ENCODE assay signal across 1 cellular context in the genomic region with DNA sequence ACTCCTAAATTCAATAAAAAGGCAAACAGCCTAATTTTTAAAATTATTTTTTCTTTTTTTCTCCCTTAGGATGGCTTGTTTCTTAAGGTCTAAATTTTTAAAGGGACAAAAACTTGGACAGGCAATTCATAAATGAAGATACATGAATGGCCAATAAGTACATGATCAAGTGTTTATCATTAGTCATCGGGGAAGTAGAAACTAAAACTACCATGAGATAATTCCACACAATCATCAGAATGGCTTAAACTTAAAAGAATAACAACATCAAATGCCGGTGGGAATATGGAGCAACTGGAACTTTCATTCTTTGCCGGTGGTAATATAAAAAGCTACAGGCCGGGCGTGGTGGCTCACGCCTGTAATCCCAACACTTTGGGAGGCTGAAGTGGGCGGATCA.
TF ChIP-seq lines count a peak whose summit lies in the region.

No MANE protein-coding gene starts in this region.

TF ChIP-seq in IMR-90, 13 proteins besides CTCF, POLR2A, EP300 and RAD21:
- TF ChIP-seq FOS (IDR thresholded peaks at IDR 0.05; ENCODE audit: low read depth, low read length) (no peak), MAFK (IDR thresholded peaks at IDR 0.05; ENCODE audit: low read depth, low read length) (no peak), MXI1 (IDR thresholded peaks at IDR 0.05; ENCODE audit: borderline replicate concordance, low read depth, low read length) (no peak), RFX5 (IDR thresholded peaks at IDR 0.05; ENCODE audit: low read depth, low read length) (no peak), SMC3 (IDR thresholded peaks at IDR 0.05; ENCODE audit: low read depth, low read length) (no peak), CEBPB (IDR thresholded peaks at IDR 0.05; ENCODE audit: low read depth, low read length) (no peak), NFE2L2 (IDR thresholded peaks at IDR 0.05; ENCODE audit: low read depth, low read length) (no peak), CHD1 (IDR thresholded peaks at IDR 0.05; ENCODE audit: low read depth, low read length) (no peak), MAZ (IDR thresholded peaks at IDR 0.05; ENCODE audit: borderline replicate concordance, low read depth, low read length) (no peak), RCOR1 (IDR thresholded peaks at IDR 0.05; ENCODE audit: insufficient replicate concordance, low read length) (no peak), BHLHE40 (IDR thresholded peaks at IDR 0.05; ENCODE audit: low read depth, low read length) (no peak)
- TF ChIP-seq, protein P1, sequence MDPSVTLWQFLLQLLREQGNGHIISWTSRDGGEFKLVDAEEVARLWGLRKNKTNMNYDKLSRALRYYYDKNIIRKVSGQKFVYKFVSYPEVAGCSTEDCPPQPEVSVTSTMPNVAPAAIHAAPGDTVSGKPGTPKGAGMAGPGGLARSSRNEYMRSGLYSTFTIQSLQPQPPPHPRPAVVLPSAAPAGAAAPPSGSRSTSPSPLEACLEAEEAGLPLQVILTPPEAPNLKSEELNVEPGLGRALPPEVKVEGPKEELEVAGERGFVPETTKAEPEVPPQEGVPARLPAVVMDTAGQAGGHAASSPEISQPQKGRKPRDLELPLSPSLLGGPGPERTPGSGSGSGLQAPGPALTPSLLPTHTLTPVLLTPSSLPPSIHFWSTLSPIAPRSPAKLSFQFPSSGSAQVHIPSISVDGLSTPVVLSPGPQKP (IDR thresholded peaks at IDR 0.05; ENCODE audit: borderline replicate concordance, low read depth, low read length): no peak
- TF ChIP-seq, protein P2, sequence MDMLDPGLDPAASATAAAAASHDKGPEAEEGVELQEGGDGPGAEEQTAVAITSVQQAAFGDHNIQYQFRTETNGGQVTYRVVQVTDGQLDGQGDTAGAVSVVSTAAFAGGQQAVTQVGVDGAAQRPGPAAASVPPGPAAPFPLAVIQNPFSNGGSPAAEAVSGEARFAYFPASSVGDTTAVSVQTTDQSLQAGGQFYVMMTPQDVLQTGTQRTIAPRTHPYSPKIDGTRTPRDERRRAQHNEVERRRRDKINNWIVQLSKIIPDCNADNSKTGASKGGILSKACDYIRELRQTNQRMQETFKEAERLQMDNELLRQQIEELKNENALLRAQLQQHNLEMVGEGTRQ (IDR thresholded peaks at IDR 0.05; ENCODE audit: low read depth, low read length): no peak
TF ChIP-seq in IMR-90: peak in this region for 0.
